ENCODE assay signal across 18 cellular contexts in genomic region chr7:7742223-7742622, GRCh38.
"Had no signal": no experiment of that assay in that cellular context is flagged by ENCODE, and none has a peak within 500 bp of the region (broad histone marks: within the 10 kb centered on the region; RNA-seq: fewer than 3 reads in every experiment).

No MANE protein-coding gene starts in this region.

- DNase-seq: activated CD4-positive, alpha-beta memory T cell treated with anti-CD3 and anti-CD28 coated beads for 36 hours; activated CD4-positive, alpha-beta T cell treated with anti-CD3 and anti-CD28 coated beads for 4 hours; activated T-cell treated with anti-CD3 and anti-CD28 coated beads for 4 hours; effector CD4-positive, alpha-beta T cell; gastrocnemius medialis; head of caudate nucleus; left lung; midbrain; occipital lobe; small intestine; stimulated activated CD4-positive, alpha-beta T cell treated with anti-CD3 and anti-CD28 coated beads, Interleukin-15, amount 100 ng/mL, for 24 hours; stimulated activated CD4-positive, alpha-beta T cell treated with anti-CD3 and anti-CD28 coated beads, Interleukin-4, amount 100 ng/mL, for 1 hour; stimulated activated naive CD8-positive, alpha-beta T cell treated with anti-CD3 and anti-CD28 coated beads, Interleukin-15, amount 100 ng/mL, for 72 hours; transverse colon had no signal

- H3K4me3 ChIP-seq: gastrocnemius medialis, left lung, right atrium auricular region, suprapubic skin, transverse colon, vagina had no signal

- ATAC-seq: esophagus mucosa; gastrocnemius medialis; left lung; stimulated activated naive CD8-positive, alpha-beta T cell treated with anti-CD3 and anti-CD28 coated beads, Interleukin-15, amount 100 ng/mL, for 72 hours had no signal

- H3K36me3 ChIP-seq: gastrocnemius medialis, left lung, right atrium auricular region, suprapubic skin, transverse colon, vagina had no signal

- H3K27me3 ChIP-seq: gastrocnemius medialis, left lung, right atrium auricular region, suprapubic skin, transverse colon, vagina had no signal

- H3K9me3 ChIP-seq: gastrocnemius medialis, left lung, right atrium auricular region, suprapubic skin, transverse colon, vagina had no signal

- FAIRE-seq: small intestine had no signal

- H3K27ac ChIP-seq: gastrocnemius medialis, left lung, right atrium auricular region, suprapubic skin, transverse colon, vagina had no signal
